Comparison of ENCODE assay signal across 1 cellular context in the genomic region with DNA sequence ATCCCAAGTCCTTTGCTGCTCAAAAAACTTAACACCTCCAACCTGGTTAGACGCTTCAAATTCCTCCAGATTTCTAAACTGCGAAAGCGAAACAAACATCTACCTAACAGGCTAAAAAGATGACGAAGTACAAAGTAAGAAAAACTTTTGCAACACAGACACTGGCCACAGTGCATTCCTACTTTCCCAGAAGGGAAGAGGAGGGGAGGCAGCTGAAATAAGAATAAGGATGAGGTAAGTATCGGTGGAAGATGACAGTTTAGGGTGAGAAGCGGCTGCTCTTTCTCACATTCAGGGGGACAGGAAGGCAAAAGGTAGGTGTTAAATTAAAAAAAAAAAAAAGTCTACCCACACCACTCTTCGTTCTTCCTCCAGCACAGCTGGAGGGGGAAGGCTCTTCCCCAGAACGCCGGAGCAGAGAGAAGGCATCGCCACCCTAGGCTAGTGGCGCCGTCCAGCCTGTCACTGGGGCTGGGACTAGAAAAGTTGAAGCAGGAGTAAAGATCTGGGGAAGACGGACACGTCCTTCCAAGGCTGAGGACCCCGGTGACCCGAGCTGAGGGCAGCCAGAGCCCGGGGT.
TF ChIP-seq lines count a peak whose summit lies in the region.

No MANE protein-coding gene starts in this region.

TF ChIP-seq in GM23338, 12 proteins besides CTCF, POLR2A, EP300 and RAD21 (continued from another document):
- TF ChIP-seq, protein P1, sequence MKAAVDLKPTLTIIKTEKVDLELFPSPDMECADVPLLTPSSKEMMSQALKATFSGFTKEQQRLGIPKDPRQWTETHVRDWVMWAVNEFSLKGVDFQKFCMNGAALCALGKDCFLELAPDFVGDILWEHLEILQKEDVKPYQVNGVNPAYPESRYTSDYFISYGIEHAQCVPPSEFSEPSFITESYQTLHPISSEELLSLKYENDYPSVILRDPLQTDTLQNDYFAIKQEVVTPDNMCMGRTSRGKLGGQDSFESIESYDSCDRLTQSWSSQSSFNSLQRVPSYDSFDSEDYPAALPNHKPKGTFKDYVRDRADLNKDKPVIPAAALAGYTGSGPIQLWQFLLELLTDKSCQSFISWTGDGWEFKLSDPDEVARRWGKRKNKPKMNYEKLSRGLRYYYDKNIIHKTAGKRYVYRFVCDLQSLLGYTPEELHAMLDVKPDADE (IDR thresholded peaks at IDR 0.05) = no peak
- TF ChIP-seq POLR2AphosphoS5 (IDR thresholded peaks at IDR 0.05; ENCODE audit: low read depth) (no peak), EZH2 (IDR thresholded peaks at IDR 0.05; ENCODE audit: low read depth, unreplicated experiment) (no peak), ZNF114 (CRISPR knock-in tag; IDR thresholded peaks at IDR 0.05) (no peak), ZNF331 (CRISPR knock-in tag; IDR thresholded peaks at IDR 0.05; ENCODE audit: low read depth) (no peak), CREB1 (CRISPR knock-in tag; IDR thresholded peaks at IDR 0.05; ENCODE audit: low read depth) (no peak), NANOG (IDR thresholded peaks at IDR 0.05; ENCODE audit: borderline replicate concordance) (no peak)
TF ChIP-seq in GM23338: peak in this region for 0.
